Comparison of ENCODE assay signal across 9 cellular contexts in genomic region chr7:3245077-3245476, GRCh38.
"Had no signal": no experiment of that assay in that cellular context is flagged by ENCODE, and none has a peak within 500 bp of the region (broad histone marks: within the 10 kb centered on the region; RNA-seq: fewer than 3 reads in every experiment).

No MANE protein-coding gene starts in this region.

- DNase-seq: activated CD4-positive, alpha-beta T cell treated with anti-CD3 and anti-CD28 coated beads, Interleukin-2, amount 10 ng/mL, durations not matched to agents 24 days and 14 days; activated CD8-positive, alpha-beta memory T cell treated with anti-CD3 and anti-CD28 coated beads for 24 hours; activated naive CD4-positive, alpha-beta T cell treated with Interleukin-2 at 50 U/mL for 16 hours; heart right ventricle; left lung; pancreas; T-helper 1 cell; transverse colon had no signal

- H3K9me3 ChIP-seq: pancreas, transverse colon had no signal

- H3K27me3 ChIP-seq: heart right ventricle, left lung, pancreas, transverse colon had no signal

- H3K27ac ChIP-seq: heart right ventricle, left lung, pancreas, SK-N-MC, transverse colon had no signal

- H3K4me1 ChIP-seq: heart right ventricle, left lung, pancreas, transverse colon had no signal

- ATAC-seq: heart right ventricle, left lung, pancreas had no signal

- H3K4me3 ChIP-seq: heart right ventricle, left lung, pancreas, SK-N-MC, transverse colon had no signal

- H3K36me3 ChIP-seq: heart right ventricle, left lung, pancreas, transverse colon had no signal
